Comparison of ENCODE assay signal across 17 cellular contexts in the genomic region with DNA sequence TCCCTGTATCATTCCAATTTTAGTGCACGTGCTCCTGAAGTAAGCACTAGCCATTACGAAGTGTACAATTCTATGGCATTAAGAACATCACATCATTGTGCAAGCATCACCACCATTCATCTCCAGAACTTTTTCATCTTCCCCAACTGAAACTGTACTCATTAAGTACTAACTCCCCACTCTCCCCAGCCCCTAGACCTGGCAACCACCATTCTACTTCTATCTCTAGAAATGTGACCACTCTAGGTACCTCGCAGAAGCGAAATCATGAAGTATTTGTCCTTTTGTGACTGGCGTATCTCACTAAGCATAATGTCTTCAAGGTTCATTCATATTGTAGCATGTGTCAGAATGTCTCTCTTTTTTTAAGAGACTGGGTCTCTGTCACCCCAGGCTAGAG. TPM values are rescaled to one million over a fixed set of nuclear protein-coding genes. Genes with fewer than 3 reads are reported as not detected.
DNase-seq lines count a peak whose midpoint lies in the region; ATAC-seq and TF ChIP-seq lines count a peak whose summit lies in the region.
"Had no signal": no experiment of that assay in that cellular context is flagged by ENCODE, and none has a peak within 500 bp of the region (broad histone marks: within the 10 kb centered on the region; RNA-seq: fewer than 3 reads in every experiment).

No MANE protein-coding gene starts in this region.

- DNase-seq in activated naive CD4-positive, alpha-beta T cell treated with anti-CD3 and anti-CD28 coated beads, Interleukin-2, amount 50 U/mL, for 72 hours (ENCODE audit: low spot score in 2 of 2) = no peak
- no peak for DNase-seq in activated naive CD4-positive, alpha-beta T cell treated with anti-CD3 and anti-CD28 coated beads, Interleukin-2, amount 50 U/mL, for 16 hours
- DNase-seq in MM.1S (no peak), T-helper 9 cell (no peak), Right ventricle myocardium superior (no peak), HAP-1 (ENCODE audit: low spot score in 2 of 2) (no peak)
- no peak for DNase-seq in activated naive CD8-positive, alpha-beta T cell treated with anti-CD3 and anti-CD28 coated beads, Interleukin-2, amount 50 U/mL, for 24 hours
- DNase-seq: BE2C, GF-D8, NCI-H1436, NCI-H2227 treated with DMSO at 0.1 percent for 48 hours, NCI-H524 had no signal

- H3K36me3 Mint-ChIP-seq in activated naive CD4-positive, alpha-beta T cell treated with anti-CD3 and anti-CD28 coated beads, Interleukin-2, amount 50 U/mL, for 72 hours = peaks cover 7 to 49% of the 10 kb centered on the region in 2 donors
- peaks cover 46% of the 10 kb centered on the region for H3K36me3 Mint-ChIP-seq in activated naive CD8-positive, alpha-beta T cell treated with anti-CD3 and anti-CD28 coated beads, Interleukin-2, amount 50 U/mL, for 24 hours (ENCODE audit: low read depth)
- peaks cover 25% of the 10 kb centered on the region for H3K36me3 Mint-ChIP-seq in stimulated activated memory B cell treated with anti-CD40 and anti-IgM and Interleukin-4, amounts not matched to agents 10 μg/mL and 1 μg/mL and 100 μg/mL, for 72 hours

- H3K4me3 Mint-ChIP-seq in activated naive CD8-positive, alpha-beta T cell treated with anti-CD3 and anti-CD28 coated beads, Interleukin-2, amount 50 U/mL, for 24 hours = no peak overlapping the region
- no peak overlapping the region for H3K4me3 Mint-ChIP-seq in stimulated activated memory B cell treated with anti-CD40 and anti-IgM and Interleukin-4, amounts not matched to agents 10 μg/mL and 1 μg/mL and 100 μg/mL, for 72 hours

- H3K27ac ChIP-seq in MM.1S (ENCODE audit: low read length) = no peak overlapping the region
- H3K27ac ChIP-seq: SK-N-MC had no signal

- H3K9me3 Mint-ChIP-seq in activated naive CD4-positive, alpha-beta T cell treated with anti-CD3 and anti-CD28 coated beads, Interleukin-2, amount 50 U/mL, for 72 hours = peaks cover 0 to 5% of the 10 kb centered on the region in 2 donors
- H3K9me3 Mint-ChIP-seq in activated naive CD8-positive, alpha-beta T cell treated with anti-CD3 and anti-CD28 coated beads, Interleukin-2, amount 50 U/mL, for 24 hours = peaks cover 8% of the 10 kb centered on the region
- H3K9me3 Mint-ChIP-seq in stimulated activated memory B cell treated with anti-CD40 and anti-IgM and Interleukin-4, amounts not matched to agents 10 μg/mL and 1 μg/mL and 100 μg/mL, for 72 hours = no peaks in the 10 kb centered on the region

- H3K79me2 ChIP-seq in MM.1S (ENCODE audit: low read length) = peaks cover 87% of the 10 kb centered on the region

- H3K9ac ChIP-seq in MM.1S (ENCODE audit: low read length) = no peak overlapping the region

- no peak for TF ChIP-seq CTCF in MM.1S (IDR thresholded peaks at IDR 0.05; ENCODE audit: low read length)

- H3F3A ChIP-seq in MM.1S (ENCODE audit: insufficient read depth, low read length) = peaks cover 20% of the 10 kb centered on the region

- H3K4me1 Mint-ChIP-seq in activated naive CD8-positive, alpha-beta T cell treated with anti-CD3 and anti-CD28 coated beads, Interleukin-2, amount 50 U/mL, for 24 hours = peaks cover 65% of the 10 kb centered on the region
- peaks cover 47% of the 10 kb centered on the region for H3K4me1 Mint-ChIP-seq in stimulated activated memory B cell treated with anti-CD40 and anti-IgM and Interleukin-4, amounts not matched to agents 10 μg/mL and 1 μg/mL and 100 μg/mL, for 72 hours

- peaks cover 6% of the 10 kb centered on the region; the same call in 1 of the 2 replicates for H3K36me3 ChIP-seq in MM.1S (replicated peaks; ENCODE audit: insufficient read depth, low read length)
- H3K36me3 ChIP-seq in HAP-1 (replicated peaks) = no peaks in the 10 kb centered on the region; the same call in 1 of the 2 replicates

- peak overlapping the region in 1 of 2 donors; percentile 85 for H3K27ac Mint-ChIP-seq in activated naive CD4-positive, alpha-beta T cell treated with anti-CD3 and anti-CD28 coated beads, Interleukin-2, amount 50 U/mL, for 72 hours
- peak overlapping the region; percentile 26 for H3K27ac Mint-ChIP-seq in activated naive CD8-positive, alpha-beta T cell treated with anti-CD3 and anti-CD28 coated beads, Interleukin-2, amount 50 U/mL, for 24 hours
- peak overlapping the region; percentile 6 for H3K27ac Mint-ChIP-seq in stimulated activated memory B cell treated with anti-CD40 and anti-IgM and Interleukin-4, amounts not matched to agents 10 μg/mL and 1 μg/mL and 100 μg/mL, for 72 hours

- in situ Hi-C loops in HAP-1 (cut with MboI; ENCODE audit: low sequenced_read_pairs) = no loop called here

- H3K27me3 ChIP-seq in MM.1S (replicated peaks; ENCODE audit: insufficient read depth, low read length) (no peaks in the 10 kb centered on the region), HAP-1 (ENCODE audit: low read depth) (no peaks in the 10 kb centered on the region)
- H3K27me3 ChIP-seq: BE2C had no signal

- intact Hi-C loops in Right ventricle myocardium superior (cut with DNase I) = no loop called here

- peak overlapping the region; percentile 56; the same call in 1 of the 2 replicates for H3K4me2 ChIP-seq in MM.1S (ENCODE audit: low read depth, low read length)

- no peaks in the 10 kb centered on the region for H3K9me2 ChIP-seq in MM.1S (replicated peaks; ENCODE audit: insufficient read depth, low read length)

- no peak overlapping the region for H2AFZ ChIP-seq in MM.1S (ENCODE audit: low read length)

- H3K4me3 ChIP-seq in MM.1S (ENCODE audit: low read length) = no peak overlapping the region
- H3K4me3 ChIP-seq in HAP-1 = no peak overlapping the region
- H3K4me3 ChIP-seq: K562, SK-N-MC had no signal

- H3K27me3 Mint-ChIP-seq in activated naive CD8-positive, alpha-beta T cell treated with anti-CD3 and anti-CD28 coated beads, Interleukin-2, amount 50 U/mL, for 24 hours = no peaks in the 10 kb centered on the region
- H3K27me3 Mint-ChIP-seq in stimulated activated memory B cell treated with anti-CD40 and anti-IgM and Interleukin-4, amounts not matched to agents 10 μg/mL and 1 μg/mL and 100 μg/mL, for 72 hours = no peaks in the 10 kb centered on the region

- ATAC-seq in activated naive CD4-positive, alpha-beta T cell treated with anti-CD3 and anti-CD28 coated beads, Interleukin-2, amount 50 U/mL, for 72 hours = peak; percentile 52 to 71
- ATAC-seq in activated naive CD8-positive, alpha-beta T cell treated with anti-CD3 and anti-CD28 coated beads, Interleukin-2, amount 50 U/mL, for 24 hours = no peak
- no peak for ATAC-seq in stimulated activated memory B cell treated with anti-CD40 and anti-IgM and Interleukin-4, amounts not matched to agents 10 μg/mL and 1 μg/mL and 100 μg/mL, for 72 hours
- ATAC-seq in Right ventricle myocardium superior (ENCODE audit: poor library complexity) = no peak
- ATAC-seq: K562 had no signal

- H3K4me1 ChIP-seq in MM.1S (ENCODE audit: low read length) = peaks cover 38% of the 10 kb centered on the region
- H3K4me1 ChIP-seq in HAP-1 = no peaks in the 10 kb centered on the region
- H3K4me1 ChIP-seq: BE2C had no signal

- no peaks in the 10 kb centered on the region; the same call in 1 of the 2 replicates for H4K20me1 ChIP-seq in MM.1S (ENCODE audit: insufficient read depth, low read length)

- no peaks in the 10 kb centered on the region for H3K9me3 ChIP-seq in MM.1S (replicated peaks; ENCODE audit: insufficient read depth, low read length)
- no peaks in the 10 kb centered on the region for H3K9me3 ChIP-seq in HAP-1
- H3K9me3 ChIP-seq: BE2C had no signal

RNA-seq across cellular contexts. Expression of gene PPP1R2, which starts 11.4 kb away (rescaled TPM):
- total RNA-seq in activated naive CD4-positive, alpha-beta T cell treated with anti-CD3 and anti-CD28 coated beads, Interleukin-2, amount 50 U/mL, for 72 hours = 100 to 1,000 TPM in 1 of 2 donors, 10 to 100 TPM in 1; 88.6 to 129 TPM
- total RNA-seq in Right ventricle myocardium superior = 28.2 TPM

RNA-seq across cellular contexts. Expression of gene APOD, which starts 52.1 kb away (rescaled TPM):
- total RNA-seq in activated naive CD4-positive, alpha-beta T cell treated with anti-CD3 and anti-CD28 coated beads, Interleukin-2, amount 50 U/mL, for 72 hours = under 1 TPM; 0.30 to 0.54 TPM
- total RNA-seq in Right ventricle myocardium superior = 322 TPM
- total RNA-seq: Daoy, H1 had no signal

Comparison
In these comparisons a context has a peak if more than half of its experiments do, and no peak if none do; other contexts are left out.
1. ATAC-seq: peak in activated naive CD4-positive, alpha-beta T cell treated with anti-CD3 and anti-CD28 coated beads, Interleukin-2, amount 50 U/mL, for 72 hours (2 of 2); none in activated naive CD8-positive, alpha-beta T cell treated with anti-CD3 and anti-CD28 coated beads, Interleukin-2, amount 50 U/mL, for 24 hours (single experiment), stimulated activated memory B cell treated with anti-CD40 and anti-IgM and Interleukin-4, amounts not matched to agents 10 μg/mL and 1 μg/mL and 100 μg/mL, for 72 hours (single experiment) and Right ventricle myocardium superior (single experiment).
2. RNA of gene APOD, which starts 52.1 kb away (total RNA-seq): 322 TPM in Right ventricle myocardium superior (single experiment); 0.30 to 0.54 TPM in activated naive CD4-positive, alpha-beta T cell treated with anti-CD3 and anti-CD28 coated beads, Interleukin-2, amount 50 U/mL, for 72 hours; every median in the first group is over 100 times any median in the second.